15 cellular contexts compared by ENCODE assay signal in the genomic region with DNA sequence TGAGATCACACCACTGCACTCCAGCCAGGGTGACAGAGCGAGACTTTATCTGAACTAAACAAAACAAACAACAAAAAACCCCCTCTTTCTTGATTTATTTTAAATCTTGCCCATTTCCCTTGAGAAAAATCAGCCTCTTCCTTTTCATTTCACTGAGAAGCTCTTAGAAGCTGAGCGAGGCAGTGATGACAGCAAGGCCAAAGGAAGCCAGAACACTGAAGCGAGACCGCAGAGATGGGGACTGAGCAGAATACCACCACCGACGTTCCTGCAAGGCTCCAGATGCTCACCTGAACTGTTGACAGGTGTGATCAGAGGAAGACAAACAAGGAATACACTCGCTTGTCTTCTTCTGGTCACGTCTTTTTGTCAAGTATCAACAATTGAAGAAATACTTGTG. TPM values are rescaled to one million over a fixed set of nuclear protein-coding genes. Genes with fewer than 3 reads are reported as not detected.
"Had no signal": no experiment of that assay in that cellular context is flagged by ENCODE, and none has a peak within 500 bp of the region (broad histone marks: within the 10 kb centered on the region; RNA-seq: fewer than 3 reads in every experiment).

No MANE protein-coding gene starts in this region.

- H3K27ac Mint-ChIP-seq: activated naive CD4-positive, alpha-beta T cell treated with anti-CD3 and anti-CD28 coated beads, Interleukin-2, amount 50 U/mL, for 72 hours; activated T-helper 2 cell treated with anti-CD3 and anti-CD28 coated beads, Interferon-gamma antibody, Interleukin-2, Interleukin-4, amounts not matched to agents 10 μg/mL and 5 μg/mL and 100 μg/mL, durations not matched to agents 14 hours and 24 hours and 36 hours had no signal

- H3K27me3 ChIP-seq: right lobe of liver had no signal

- H3K4me3 ChIP-seq: psoas muscle, right lobe of liver, smooth muscle cell had no signal

- H3K4me3 Mint-ChIP-seq: central memory CD8-positive, alpha-beta T cell had no signal

- FAIRE-seq: urothelium cell line had no signal

- H3K9me3 Mint-ChIP-seq: activated T-helper 2 cell treated with anti-CD3 and anti-CD28 coated beads, Interferon-gamma antibody, Interleukin-2, Interleukin-4, amounts not matched to agents 10 μg/mL and 5 μg/mL and 100 μg/mL, durations not matched to agents 14 hours and 24 hours and 36 hours; central memory CD8-positive, alpha-beta T cell had no signal

- H3K4me2 ChIP-seq: smooth muscle cell had no signal

- H3K36me3 ChIP-seq: brain microvascular endothelial cell, right lobe of liver had no signal

- H3K4me1 ChIP-seq: foreskin keratinocyte, psoas muscle, right lobe of liver had no signal

- DNase-seq: activated CD4-positive, alpha-beta T cell treated with anti-CD3 and anti-CD28 coated beads, Interleukin-2, amount 50 U/mL, for 1 hour; activated T-cell treated with anti-CD3 and anti-CD28 coated beads, Interleukin-2, amount 50 U/mL, for 1 hour; brain microvascular endothelial cell; effector memory CD4-positive, alpha-beta T cell; foreskin keratinocyte; kidney glomerular epithelial cell; psoas muscle; right lobe of liver; stimulated activated CD4-positive, alpha-beta T cell treated with anti-CD3 and anti-CD28 coated beads, Interleukin-4, amount 100 ng/mL, for 4 hours had no signal

- ATAC-seq: foreskin keratinocyte, psoas muscle, right lobe of liver had no signal

- H3K27ac ChIP-seq: brain microvascular endothelial cell, foreskin keratinocyte, psoas muscle, right lobe of liver had no signal

- H3K9me3 ChIP-seq: psoas muscle, right lobe of liver had no signal

RNA-seq across cellular contexts. Expression of a gene that starts 30.5 kb away (rescaled TPM):
- total RNA-seq: foreskin keratinocyte had no signal
- polyA plus RNA-seq: foreskin keratinocyte, neural cell had no signal
